In genomic region chr4:76984788-76985211, GRCh38 we compare ENCODE assay signal across 9 cellular contexts. TPM values are rescaled to one million over a fixed set of nuclear protein-coding genes. Genes with fewer than 3 reads are reported as not detected.
DNase-seq lines count a peak whose midpoint lies in the region; ATAC-seq and TF ChIP-seq lines count a peak whose summit lies in the region.
"Had no signal": no experiment of that assay in that cellular context is flagged by ENCODE, and none has a peak within 500 bp of the region (broad histone marks: within the 10 kb centered on the region; RNA-seq: fewer than 3 reads in every experiment).

No MANE protein-coding gene starts in this region.

- H3K4me3 ChIP-seq in mammary epithelial cell (replicated peaks in 1 of 3; ENCODE audit: insufficient read depth in 1 of 3, low read depth in 2 of 3, low read length in 3 of 3), result no peak overlapping the region
- peak overlapping the region in 1 of 3 donors; percentile 6 for H3K4me3 ChIP-seq in right lobe of liver
- H3K4me3 ChIP-seq in testis, result no peak overlapping the region

- peaks cover 1% of the 10 kb centered on the region for H3K36me3 Mint-ChIP-seq in activated CD8-positive, alpha-beta T cell treated with anti-CD3 and anti-CD28 coated beads for 36 hours (ENCODE audit: low read depth)

- no peak overlapping the region for H3K4me3 Mint-ChIP-seq in activated CD8-positive, alpha-beta T cell treated with anti-CD3 and anti-CD28 coated beads for 36 hours

- peaks cover 98% of the 10 kb centered on the region for H3K79me2 ChIP-seq in mammary epithelial cell (ENCODE audit: insufficient read depth, low read length)

- CTCF ChIA-PET in mammary epithelial cell (lab: Charles Lee; ENCODE audit: low non-redundant PET), result no interaction called here
- CTCF ChIA-PET in activated CD8-positive, alpha-beta T cell treated with anti-CD3 and anti-CD28 coated beads for 36 hours (lab: Charles Lee), result interaction anchor here (1.8 to 3.1 kb wide), 2 partner anchors 11 to 23 kb away, joined by 3 to 10 read pairs; no protein-coding TSS in a partner anchor

- H3K36me3 ChIP-seq in mammary epithelial cell (ENCODE audit: insufficient read depth, low read length) (peaks cover 2% of the 10 kb centered on the region), right lobe of liver (no peaks in the 10 kb centered on the region), testis (ENCODE audit: low read depth, missing control alignments) (no peaks in the 10 kb centered on the region)

- H3K27ac ChIP-seq in mammary epithelial cell (ENCODE audit: insufficient read depth, low read depth, low read length), result no peak overlapping the region
- H3K27ac ChIP-seq in right lobe of liver, result peak overlapping the region; percentile 33 to 60 (median 52)
- H3K27ac ChIP-seq in testis, result peak overlapping the region in 1 of 2 donors; percentile 39

- in situ Hi-C loops in mammary epithelial cell (cut with MboI; ENCODE audit: low sequenced_read_pairs in 2 of 2), result no loop called here

- peaks cover 76% of the 10 kb centered on the region for H3K4me1 Mint-ChIP-seq in activated CD8-positive, alpha-beta T cell treated with anti-CD3 and anti-CD28 coated beads for 36 hours (ENCODE audit: low read depth)

- 49% methylated on average over 7 of the region's 7 CpGs for WGBS in mammary epithelial cell (ENCODE audit: low coverage, missing lambda C conversion rate)
- 6% methylated on average over 7 of the region's 7 CpGs for WGBS in right lobe of liver (ENCODE audit: insufficient coverage, low coverage, low lambda C conversion rate, missing lambda C conversion rate)
- 31 to 39% methylated on average over 7 of the region's 7 CpGs for WGBS in testis, 2 donors

- H3K9me3 ChIP-seq in mammary epithelial cell (replicated peaks; ENCODE audit: insufficient read depth, low read length) (no peaks in the 10 kb centered on the region), right lobe of liver (no peaks in the 10 kb centered on the region), testis (no peaks in the 10 kb centered on the region)

- H3K27me3 ChIP-seq in mammary epithelial cell (ENCODE audit: insufficient read depth, low read length) (no peaks in the 10 kb centered on the region), right lobe of liver (no peaks in the 10 kb centered on the region), testis (no peaks in the 10 kb centered on the region)

- H3K4me2 ChIP-seq in mammary epithelial cell (ENCODE audit: insufficient read depth, low read depth, low read length), result peak overlapping the region; percentile 45

- dilution Hi-C loops in mammary epithelial cell (cut with HindIII; ENCODE audit: low sequenced_read_pairs), result no loop called here

- peak overlapping the region; percentile 15 for H3K9ac ChIP-seq in mammary epithelial cell (ENCODE audit: insufficient read depth, low read length)

- H2AFZ ChIP-seq in mammary epithelial cell (ENCODE audit: low read depth, low read length), result no peak overlapping the region

- intact Hi-C loops in mammary epithelial cell (cut with micrococcal nuclease), result loop anchor here (1.0 to 2.0 kb wide), 3 partner anchors 34 to 474 kb away; no protein-coding TSS in a partner anchor
- intact Hi-C loops in right lobe of liver (cut with DNase I), result no loop called here
- intact Hi-C loops in testis (cut with DNase I; ENCODE audit: low total_unique reads), result no loop called here
- intact Hi-C loops in activated CD8-positive, alpha-beta T cell treated with anti-CD3 and anti-CD28 coated beads for 36 hours (cut with micrococcal nuclease), result no loop called here

- TF ChIP-seq CTCF in mammary epithelial cell (conservative IDR thresholded peaks at IDR 0.05 in 1 of 2, IDR thresholded peaks at IDR 0.05 in 1 of 2; ENCODE audit: extremely low read depth in 1 of 2, insufficient read depth in 1 of 2, low read depth in 1 of 2, low read length in 2 of 2) (no peak), right lobe of liver (IDR thresholded peaks at IDR 0.05) (no peak), testis (IDR thresholded peaks at IDR 0.05) (no peak)
- no peak for TF ChIP-seq CTCF in activated CD8-positive, alpha-beta T cell treated with anti-CD3 and anti-CD28 coated beads for 36 hours (IDR thresholded peaks at IDR 0.05)

- no peaks in the 10 kb centered on the region for H3K27me3 Mint-ChIP-seq in activated CD8-positive, alpha-beta T cell treated with anti-CD3 and anti-CD28 coated beads for 36 hours

- POLR2A ChIA-PET in activated CD8-positive, alpha-beta T cell treated with anti-CD3 and anti-CD28 coated beads for 36 hours (lab: Charles Lee), result no interaction called here

- no TSS peak for BruUV-seq in mammary epithelial cell (replicated peaks; lab: Mats Ljungman, UMichigan)

- H3K27ac Mint-ChIP-seq in activated CD8-positive, alpha-beta T cell treated with anti-CD3 and anti-CD28 coated beads for 36 hours, result no peak overlapping the region

- no peaks in the 10 kb centered on the region for H4K20me1 ChIP-seq in mammary epithelial cell (ENCODE audit: insufficient read depth, low read length)

- peak; percentile 52 for TF ChIP-seq POLR2A in right lobe of liver (IDR thresholded peaks at IDR 0.05)
- TF ChIP-seq POLR2A in testis (IDR thresholded peaks at IDR 0.05), result no peak

- peaks cover 21% of the 10 kb centered on the region for H3K4me1 ChIP-seq in mammary epithelial cell (ENCODE audit: insufficient read depth, low read length)
- peaks cover 0 to 43% (median 10%) of the 10 kb centered on the region in 4 donors for H3K4me1 ChIP-seq in right lobe of liver
- H3K4me1 ChIP-seq in testis, result peaks cover 28% of the 10 kb centered on the region

- ATAC-seq in right lobe of liver, result peak; percentile 93 to 95 (median 94)
- no peak for ATAC-seq in activated CD8-positive, alpha-beta T cell treated with anti-CD3 and anti-CD28 coated beads for 36 hours

- peak; percentile 94 for DNase-seq in HS-27A (ENCODE audit: low read depth)
- peak; percentile 80 for DNase-seq in mammary epithelial cell
- peak in 2 of 3 donors; percentile 24 to 62 for DNase-seq in right lobe of liver
- DNase-seq in testis, result peak; percentile 74
- no peak for DNase-seq in AML-193 (lab: John Stamatoyannopoulos, UW)
- DNase-seq in activated CD8-positive, alpha-beta T cell treated with anti-CD3 and anti-CD28 coated beads for 36 hours, result no peak
- DNase-seq in DMS 273 treated with DMSO at 0.1 percent for 48 hours (lab: John Stamatoyannopoulos, UW), result no peak
- DNase-seq in UCSD-AML1 (lab: John Stamatoyannopoulos, UW; ENCODE audit: unreplicated experiment), result no peak
- DNase-seq: SHP77 had no signal

- H3K9me3 Mint-ChIP-seq in activated CD8-positive, alpha-beta T cell treated with anti-CD3 and anti-CD28 coated beads for 36 hours, result peaks cover 1% of the 10 kb centered on the region

RNA-seq across cellular contexts. Expression of gene SEPTIN11, which starts 35.2 kb away (rescaled TPM):
- total RNA-seq in mammary epithelial cell (100 to 1,000 TPM; 156 to 188 TPM), right lobe of liver (100 to 1,000 TPM in 1 of 6 experiments, 10 to 100 TPM in 5; 33.4 to 116 (median 41.8) TPM), testis (10 to 100 TPM; 21.2 to 22.8 TPM)
- polyA plus RNA-seq in mammary epithelial cell (102 TPM), testis (ENCODE audit: insufficient read depth, low read depth, low replicate concordance) (15.5 TPM)
- 154 TPM for polyA minus RNA-seq in mammary epithelial cell
- total RNA-seq in activated CD8-positive, alpha-beta T cell treated with anti-CD3 and anti-CD28 coated beads for 36 hours, result 10 to 100 TPM; 38.6 to 43.3 TPM

Comparison
In these comparisons a context has a peak if more than half of its experiments do, and no peak if none do; other contexts are left out.
1. DNase-seq: peak in HS-27A (single experiment), mammary epithelial cell (single experiment), right lobe of liver (2 of 3) and testis (single experiment); none in AML-193 (0 of 2), activated CD8-positive, alpha-beta T cell treated with anti-CD3 and anti-CD28 coated beads for 36 hours (single experiment), DMS 273 treated with DMSO at 0.1 percent for 48 hours (single experiment) and UCSD-AML1 (single experiment).